Comparison of ENCODE assay signal across 9 cellular contexts in the genomic region with DNA sequence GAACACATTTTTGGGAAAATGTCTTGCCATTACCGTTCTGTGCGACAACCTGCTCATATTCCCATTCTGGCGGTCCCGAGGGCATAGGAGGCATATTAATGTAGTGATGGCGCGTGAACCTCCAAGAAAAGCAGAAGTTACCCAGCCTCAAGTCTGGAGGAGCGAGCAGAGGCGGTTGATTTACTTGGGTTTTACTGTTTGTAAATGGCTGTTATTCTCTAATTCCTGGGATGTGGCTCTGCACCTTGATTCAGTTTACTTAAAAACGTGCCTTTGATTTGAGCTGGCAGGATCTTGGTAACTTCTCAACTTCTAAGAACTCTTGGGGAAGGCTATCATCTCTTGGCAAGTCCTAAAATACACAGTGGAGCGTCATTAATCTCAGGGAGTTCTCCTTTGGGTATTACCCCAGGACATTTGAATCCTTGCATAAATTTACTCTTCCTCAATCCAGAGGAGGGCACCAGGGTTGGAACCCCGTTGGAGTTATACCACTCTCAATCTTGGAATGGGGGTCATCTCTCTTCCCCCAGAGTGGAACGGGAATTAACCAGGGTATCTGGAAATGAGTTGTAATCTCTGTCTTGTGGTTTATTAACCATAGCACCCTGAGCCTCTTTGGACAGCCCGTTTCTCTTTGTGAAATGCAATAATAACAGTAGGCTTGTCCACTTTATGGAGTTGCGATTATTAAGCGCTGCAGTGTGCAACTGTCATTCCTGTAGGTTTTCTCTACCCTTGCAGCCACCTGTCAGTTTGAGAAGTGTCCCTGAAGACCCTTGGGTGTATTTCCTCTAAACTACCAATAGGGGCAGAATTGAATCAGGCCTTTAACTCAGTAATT. TPM values are rescaled to one million over a fixed set of nuclear protein-coding genes. Genes with fewer than 3 reads are reported as not detected.
DNase-seq lines count a peak whose midpoint lies in the region; ATAC-seq, FAIRE-seq and TF ChIP-seq lines count a peak whose summit lies in the region.
"Had no signal": no experiment of that assay in that cellular context is flagged by ENCODE, and none has a peak within 500 bp of the region (broad histone marks: within the 10 kb centered on the region; RNA-seq: fewer than 3 reads in every experiment).

No MANE protein-coding gene starts in this region.

- no peak for ATAC-seq in PC-3
- ATAC-seq in GM19397 (IDR thresholded peaks at IDR 0.05; ENCODE audit: unreplicated experiment) = no peak

- DNase-seq in AG10803 (ENCODE audit: low read depth) (peak; percentile 39), GM12865 (ENCODE audit: low read depth) (peak; percentile 77), PC-3 (peak; percentile 80), cerebellum (ENCODE audit: low spot score) (peak; percentile 42), lung microvascular endothelial cell (ENCODE audit: low read depth in 2 of 2) (peak; percentile 55 to 65), urothelium cell line (ENCODE audit: low spot score) (peak; percentile 79)

- TF ChIP-seq CTCF in AG10803 (conservative IDR thresholded peaks at IDR 0.05; ENCODE audit: low read length) (peak; percentile 70), GM12865 (IDR thresholded peaks at IDR 0.05; ENCODE audit: insufficient read depth, low read depth, low read length, missing control alignments) (peak; percentile 67), PC-3 (conservative IDR thresholded peaks at IDR 0.05; ENCODE audit: low read depth, low read length) (peak; percentile 89)

- POLR2A ChIA-PET in PC-3 (lab: Charles Lee; ENCODE audit: unreplicated experiment) = interaction anchor here (1.1 kb wide), 1 partner anchor 101 kb away, joined by 8 read pairs; no protein-coding TSS in a partner anchor

- H3K9me3 ChIP-seq in HUES6 (ENCODE audit: control insufficient read depth, insufficient read depth, low read depth, low read length) (no peaks in the 10 kb centered on the region), PC-3 (ENCODE audit: low read length) (no peaks in the 10 kb centered on the region)

- peak overlapping the region; percentile 86 for H3K4me3 ChIP-seq in AG10803 (ENCODE audit: low read length)
- peak overlapping the region; percentile 97 for H3K4me3 ChIP-seq in GM12865 (ENCODE audit: low read depth, low read length)
- H3K4me3 ChIP-seq in HUES6 (ENCODE audit: low read depth, low read length) = peak overlapping the region; percentile 85
- peak overlapping the region; percentile 82 for H3K4me3 ChIP-seq in PC-3 (ENCODE audit: low read length)

- intact Hi-C loops in PC-3 (cut with micrococcal nuclease) = loop anchor here (1.0 to 2.0 kb wide), 5 partner anchors 10 to 145 kb away; no protein-coding TSS in a partner anchor

- peak overlapping the region; percentile 91 for H3K4me2 ChIP-seq in PC-3 (ENCODE audit: low read length)

- peaks cover 39% of the 10 kb centered on the region for H3K4me1 ChIP-seq in HUES6 (ENCODE audit: control insufficient read depth, insufficient read depth, low read length)
- H3K4me1 ChIP-seq in PC-3 (ENCODE audit: insufficient read depth, low read length) = peaks cover 45% of the 10 kb centered on the region

- BruUV-seq in PC-3 (replicated peaks; lab: Mats Ljungman, UMichigan) = no TSS peak

- H3K36me3 ChIP-seq in HUES6 (ENCODE audit: control insufficient read depth, insufficient read depth, low read length) = no peaks in the 10 kb centered on the region
- H3K36me3 ChIP-seq in PC-3 (ENCODE audit: low read depth, low read length) = no peaks in the 10 kb centered on the region

- no peaks in the 10 kb centered on the region for H3F3A ChIP-seq in PC-3 (ENCODE audit: low read length, unreplicated experiment)

- 0 out of 2 replicates have a peak overlapping the region, but pooled peaks have one; percentile 18 for H3K27ac ChIP-seq in HUES6 (ENCODE audit: low read depth, low read length)
- H3K27ac ChIP-seq in PC-3 (ENCODE audit: low read length) = peak overlapping the region; percentile 68

- H3K9ac ChIP-seq in HUES6 (ENCODE audit: low read length) = peak overlapping the region; percentile 54
- H3K9ac ChIP-seq in PC-3 (ENCODE audit: low read length) = peak overlapping the region; percentile 92

- FAIRE-seq in urothelium cell line (lab: Jason Lieb, UNC) = no peak
- FAIRE-seq: TTC549 had no signal

- no peak overlapping the region for H2AFZ ChIP-seq in PC-3 (ENCODE audit: low read length)

- H3K79me2 ChIP-seq in PC-3 (ENCODE audit: low read length) = peaks cover 70% of the 10 kb centered on the region

- H3K27me3 ChIP-seq in HUES6 (ENCODE audit: control insufficient read depth, insufficient read depth, low read length) (no peaks in the 10 kb centered on the region), PC-3 (ENCODE audit: low read length) (no peaks in the 10 kb centered on the region)

- H3K9me2 ChIP-seq in PC-3 (replicated peaks; ENCODE audit: low read length) = no peaks in the 10 kb centered on the region

- peaks cover 19% of the 10 kb centered on the region for H4K20me1 ChIP-seq in PC-3 (ENCODE audit: low read length)

- CTCF ChIA-PET in PC-3 (lab: Charles Lee) = interaction anchor here (1.0 to 2.0 kb wide), 3 partner anchors 39 to 145 kb away, joined by 3 to 7 read pairs (median 4); no protein-coding TSS in a partner anchor

RNA-seq across cellular contexts. Expression of gene HK2, which starts 2.1 kb away (rescaled TPM):
- total RNA-seq in PC-3 (2014; rRNA removed) (43.8 and 55.2 TPM in 2 replicates), cerebellum (8.5 TPM), lung microvascular endothelial cell (2.2 and 3.4 TPM in 2 replicates)
